Comparison of ENCODE assay signal across 1 cellular context in genomic region chr21:46634966-46635323, GRCh38.
A peak's percentile ranks its signal among the peaks of the same experiment; 100 is the strongest.
TF ChIP-seq lines count a peak whose summit lies in the region.

No MANE protein-coding gene starts in this region.

TF ChIP-seq in HEK293, 187 proteins besides CTCF, POLR2A, EP300 and RAD21 (continued from another document):
- TF ChIP-seq PRDM2 (tag by site-specific recombination; IDR thresholded peaks at IDR 0.05; ENCODE audit: borderline replicate concordance) (no peak), ZNF629 (tag by site-specific recombination; IDR thresholded peaks at IDR 0.05) (peak; percentile 44; the same call in 1 of the 2 replicates), ZBTB8A (tag by site-specific recombination; IDR thresholded peaks at IDR 0.05) (peak; percentile 27), HIC1 (tag by site-specific recombination; IDR thresholded peaks at IDR 0.05) (no peak), ZBTB10 (tag by site-specific recombination; IDR thresholded peaks at IDR 0.05) (peak; percentile 76; the same call in 1 of the 2 replicates), GLIS2 (tag by site-specific recombination; IDR thresholded peaks at IDR 0.05) (no peak), ZBTB17 (tag by site-specific recombination; IDR thresholded peaks at IDR 0.05) (no peak), ZNF473 (tag by site-specific recombination; IDR thresholded peaks at IDR 0.05) (no peak), KLF17 (tag by site-specific recombination; IDR thresholded peaks at IDR 0.05) (peak; percentile 30; the same call in 1 of the 2 replicates), ZNF571 (tag by site-specific recombination; IDR thresholded peaks at IDR 0.05) (no peak), ZNF670 (tag by site-specific recombination; IDR thresholded peaks at IDR 0.05; ENCODE audit: low read depth) (no peak), GLI4 (tag by site-specific recombination; IDR thresholded peaks at IDR 0.05) (no peak), ZXDB (tag by site-specific recombination; IDR thresholded peaks at IDR 0.05) (peak; percentile 41), ZFP3 (tag by site-specific recombination; IDR thresholded peaks at IDR 0.05; ENCODE audit: low read depth) (no peak), MYNN (tag by site-specific recombination; IDR thresholded peaks at IDR 0.05; ENCODE audit: borderline replicate concordance) (no peak), ZNF223 (tag by site-specific recombination; IDR thresholded peaks at IDR 0.05) (no peak), ZBTB21 (tag by site-specific recombination; IDR thresholded peaks at IDR 0.05) (peak; percentile 85), ZBTB1 (tag by site-specific recombination; IDR thresholded peaks at IDR 0.05) (0 out of 2 replicates have a peak, but pooled peaks have one; percentile 68), ZNF146 (tag by site-specific recombination; IDR thresholded peaks at IDR 0.05) (peak; percentile 18; the same call in 1 of the 2 replicates), ZSCAN23 (tag by site-specific recombination; IDR thresholded peaks at IDR 0.05) (peak; percentile 10; the same call in 1 of the 2 replicates), ZNF10 (tag by site-specific recombination; IDR thresholded peaks at IDR 0.05) (no peak), PRDM4 (tag by site-specific recombination; IDR thresholded peaks at IDR 0.05) (0 out of 2 replicates have a peak, but pooled peaks have one; percentile 23)
TF ChIP-seq in HEK293: peak in this region for 27.
